In the genomic region with DNA sequence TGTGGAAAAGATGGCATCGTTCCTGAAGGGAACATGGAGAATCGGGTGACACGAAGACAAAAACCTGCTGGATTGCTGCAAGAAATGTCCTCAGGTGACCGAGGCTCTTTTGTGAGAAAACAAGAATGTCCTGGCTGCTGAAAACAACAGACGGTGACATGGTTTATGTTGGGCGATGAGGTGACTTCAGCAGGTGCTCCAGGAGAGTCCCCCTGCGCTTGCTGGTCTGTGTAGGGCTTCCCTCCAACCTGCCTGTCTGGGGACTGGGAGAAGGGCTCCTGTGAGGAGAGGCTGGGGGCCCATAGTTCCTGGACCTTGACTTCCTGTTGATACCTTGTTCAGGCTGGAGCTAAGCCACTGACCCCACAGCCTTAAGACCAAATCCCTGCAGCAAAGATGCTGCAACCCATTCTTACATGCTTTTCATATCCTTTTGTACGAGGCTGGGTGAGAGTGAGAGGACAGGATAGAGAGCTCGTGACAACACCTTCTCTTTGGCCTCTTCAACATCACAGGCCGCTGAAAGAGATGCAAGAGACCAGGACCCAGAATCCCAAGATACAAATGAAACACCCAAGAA, we compare ENCODE assay signal across 19 cellular contexts.
"Had no signal": no experiment of that assay in that cellular context is flagged by ENCODE, and none has a peak within 500 bp of the region (broad histone marks: within the 10 kb centered on the region; RNA-seq: fewer than 3 reads in every experiment).

No MANE protein-coding gene starts in this region.

- H3K36me3 Mint-ChIP-seq: activated naive CD4-positive, alpha-beta T cell treated with anti-CD3 and anti-CD28 coated beads, Interleukin-2, amount 50 U/mL, for 72 hours had no signal

- H3K27me3 ChIP-seq: ovary, right lobe of liver, stomach had no signal

- H3K27ac ChIP-seq: ovary, right lobe of liver, stomach had no signal

- ATAC-seq: activated naive CD4-positive, alpha-beta T cell treated with anti-CD3 and anti-CD28 coated beads, Interleukin-2, amount 50 U/mL, for 72 hours; activated T-cell treated with anti-CD3 and anti-CD28 coated beads, Interleukin-2, amount 50 U/mL, for 72 hours; left cardiac atrium; right lobe of liver had no signal

- H3K4me1 ChIP-seq: right lobe of liver, stomach had no signal

- H3K4me3 ChIP-seq: ovary, right lobe of liver, stomach had no signal

- H3K9me3 Mint-ChIP-seq: activated naive CD4-positive, alpha-beta T cell treated with anti-CD3 and anti-CD28 coated beads, Interleukin-2, amount 50 U/mL, for 72 hours; activated T-cell treated with anti-CD3 and anti-CD28 coated beads, Interleukin-2, amount 50 U/mL, for 72 hours had no signal

- H3K27ac Mint-ChIP-seq: activated naive CD4-positive, alpha-beta T cell treated with anti-CD3 and anti-CD28 coated beads, Interleukin-2, amount 50 U/mL, for 72 hours; activated T-cell treated with anti-CD3 and anti-CD28 coated beads, Interleukin-2, amount 50 U/mL, for 72 hours had no signal

- H3K36me3 ChIP-seq: ovary, right lobe of liver, stomach had no signal

- H3K4me3 Mint-ChIP-seq: activated T-cell treated with anti-CD3 and anti-CD28 coated beads, Interleukin-2, amount 50 U/mL, for 72 hours had no signal

- FAIRE-seq: bronchial epithelial cell, islet of Langerhans, small intestine had no signal

- H3K9me3 ChIP-seq: ovary, right lobe of liver, stomach had no signal

- DNase-seq: activated CD4-positive, alpha-beta T cell treated with anti-CD3 and anti-CD28 coated beads, Interleukin-2, amount 50 U/mL, for 4 hours; activated CD4-positive, CD25-positive, alpha-beta regulatory T cell treated with anti-CD3 and anti-CD28 coated beads, Interleukin-2, amount 50 U/mL, for 72 hours; activated effector memory CD4-positive, alpha-beta T cell treated with anti-CD3 and anti-CD28 coated beads, Interleukin-2, amount 50 U/mL, for 16 hours; activated T-cell treated with anti-CD3 and anti-CD28 coated beads, Interleukin-2, amount 50 U/mL, for 72 hours; foreskin fibroblast; hippocampal formation; left cardiac atrium; midbrain; ovary; right lobe of liver; small intestine; stimulated activated CD4-positive, alpha-beta T cell treated with anti-CD3 and anti-CD28 coated beads, Interleukin-15, amount 100 ng/mL, for 24 hours; stimulated activated CD4-positive, alpha-beta T cell treated with anti-CD3 and anti-CD28 coated beads, Interleukin-2, amount 100 ng/mL, for 48 hours; stomach; T1000; trophoblast cell had no signal
